23 cellular contexts compared by ENCODE assay signal in genomic region chr12:96101806-96102205, GRCh38.
"Had no signal": no experiment of that assay in that cellular context is flagged by ENCODE, and none has a peak within 500 bp of the region (broad histone marks: within the 10 kb centered on the region; RNA-seq: fewer than 3 reads in every experiment).

No MANE protein-coding gene starts in this region.

- H3K4me3 ChIP-seq: coronary artery, dorsolateral prefrontal cortex had no signal

- DNase-seq: activated CD4-positive, alpha-beta T cell treated with anti-CD3 and anti-CD28 coated beads for 48 hours; activated CD4-positive, alpha-beta T cell treated with anti-CD3 and anti-CD28 coated beads, Interleukin-2, amount 50 U/mL, for 1 hour; activated CD4-positive, alpha-beta T cell treated with anti-CD3 and anti-CD28 coated beads, Interleukin-2, amount 50 U/mL, for 48 hours; activated CD8-positive, alpha-beta memory T cell treated with anti-CD3 and anti-CD28 coated beads for 24 hours; activated CD8-positive, alpha-beta T cell treated with anti-CD3 and anti-CD28 coated beads for 36 hours; activated effector memory CD4-positive, alpha-beta T cell treated with Interleukin-2 at 50 U/mL for 16 hours; activated gamma-delta T cell treated with Interleukin-2 at 50 U/mL for 16 hours; activated naive CD4-positive, alpha-beta T cell treated with anti-CD3 and anti-CD28 coated beads, Interleukin-2, amount 50 U/mL, for 16 hours; activated naive CD4-positive, alpha-beta T cell treated with Interleukin-2 at 50 U/mL for 16 hours; activated T-cell treated with anti-CD3 and anti-CD28 coated beads, Interleukin-2, amount 50 U/mL, for 4 hours; amniotic stem cell; anterior cingulate cortex; brain microvascular endothelial cell; dorsolateral prefrontal cortex; effector memory CD4-positive, alpha-beta T cell; endodermal cell; foreskin fibroblast; glutamatergic neuron; T-helper 1 cell; T-helper 17 cell had no signal

- ATAC-seq: activated CD8-positive, alpha-beta T cell treated with anti-CD3 and anti-CD28 coated beads for 36 hours; activated T-cell treated with anti-CD3 and anti-CD28 coated beads, Interleukin-2, amount 50 U/mL, for 4 hours; activated T-helper 17 cell treated with anti-CD3 and anti-CD28 coated beads, Interleukin-2, amount 50 U/mL, for 72 hours; esophagus mucosa; T-helper 17 cell had no signal

- H3K27me3 ChIP-seq: brain microvascular endothelial cell, dorsolateral prefrontal cortex had no signal

- H3K27ac ChIP-seq: brain microvascular endothelial cell, coronary artery, dorsolateral prefrontal cortex had no signal

- H3K36me3 ChIP-seq: brain microvascular endothelial cell had no signal
